ENCODE assay signal across 24 cellular contexts in genomic region chr17:73411330-73411747, GRCh38.
DNase-seq lines count a peak whose midpoint lies in the region; ATAC-seq and TF ChIP-seq lines count a peak whose summit lies in the region.
"Had no signal": no experiment of that assay in that cellular context is flagged by ENCODE, and none has a peak within 500 bp of the region (broad histone marks: within the 10 kb centered on the region; RNA-seq: fewer than 3 reads in every experiment).

No MANE protein-coding gene starts in this region.

- H3K36me3 Mint-ChIP-seq in WTC11, result peaks cover 23% of the 10 kb centered on the region
- H3K36me3 Mint-ChIP-seq in type B pancreatic cell, result peaks cover 5% of the 10 kb centered on the region
- H3K36me3 Mint-ChIP-seq: CD8-positive, alpha-beta memory T cell had no signal

- POLR2A ChIA-PET in WTC11 (lab: Charles Lee), result no interaction called here

- H3K9me3 Mint-ChIP-seq in WTC11 (peaks cover 9% of the 10 kb centered on the region), type B pancreatic cell (no peaks in the 10 kb centered on the region)
- H3K9me3 Mint-ChIP-seq: activated T-cell treated with anti-CD3 and anti-CD28 coated beads, Interleukin-2, amount 50 U/mL, for 72 hours; CD8-positive, alpha-beta memory T cell; stimulated activated naive B cell treated with anti-CD40 and anti-IgM and Interleukin-4, amounts not matched to agents 10 μg/mL and 1 μg/mL and 100 μg/mL, for 72 hours; T-helper 1 cell treated with Interleukin-12 subunit alpha and Interleukin-12 subunit beta and Interleukin-4 antibody, amounts not matched to agents 30 μg/mL and 1 μg/mL, for 36 hours had no signal

- H3K4me1 Mint-ChIP-seq in WTC11, result 0 out of 2 replicates have a peak, but pooled peaks cover 4% of the 10 kb centered on the region
- H3K4me1 Mint-ChIP-seq in type B pancreatic cell (ENCODE audit: unreplicated experiment), result peaks cover 16% of the 10 kb centered on the region
- H3K4me1 Mint-ChIP-seq: CD8-positive, alpha-beta memory T cell; stimulated activated naive B cell treated with anti-CD40 and anti-IgM and Interleukin-4, amounts not matched to agents 10 μg/mL and 1 μg/mL and 100 μg/mL, for 72 hours had no signal

- no peaks in the 10 kb centered on the region for H3K27me3 Mint-ChIP-seq in WTC11 (ENCODE audit: low read depth)
- H3K27me3 Mint-ChIP-seq in type B pancreatic cell, result no peaks in the 10 kb centered on the region
- H3K27me3 Mint-ChIP-seq: progenitor cell of endocrine pancreas; stimulated activated naive B cell treated with anti-CD40 and anti-IgM and Interleukin-4, amounts not matched to agents 10 μg/mL and 1 μg/mL and 100 μg/mL, for 72 hours had no signal

- DNase-seq in WTC11 (ENCODE audit: low spot score) (no peak), left lobe of liver (ENCODE audit: low spot score) (no peak), omental fat pad (ENCODE audit: low spot score) (no peak), type B pancreatic cell (ENCODE audit: extremely low spot score, unreplicated experiment) (no peak)
- DNase-seq in activated CD8-positive, alpha-beta memory T cell treated with anti-CD3 and anti-CD28 coated beads, Interleukin-2, amount 50 U/mL, for 48 hours, result no peak
- DNase-seq in NK-92 treated with Interleukin-12 subunit alpha and Interleukin-12 subunit beta, amount 100 ng/mL, for 24 hours (lab: John Stamatoyannopoulos, UW), result no peak
- DNase-seq: ACHN; activated CD4-positive, alpha-beta T cell treated with anti-CD3 and anti-CD28 coated beads, Interleukin-2, amount 50 U/mL, for 48 hours; activated T-cell treated with anti-CD3 and anti-CD28 coated beads, Interleukin-2, amount 50 U/mL, for 72 hours; BE2C; CD8-positive, alpha-beta memory T cell; colonic mucosa; effector CD4-positive, alpha-beta T cell; MM.1S; NCI-H2029 treated with DMSO at 0.1 percent for 48 hours; NCI-H526; PC-3; stimulated activated naive B cell treated with anti-CD40 and anti-IgM and Interleukin-4, amounts not matched to agents 10 μg/mL and 1 μg/mL and 100 μg/mL, for 72 hours; substantia nigra had no signal

- H3K27ac Mint-ChIP-seq in WTC11 (peak overlapping the region; percentile 26; the same call in 1 of the 2 replicates), type B pancreatic cell (peak overlapping the region; percentile 63)
- H3K27ac Mint-ChIP-seq: activated T-cell treated with anti-CD3 and anti-CD28 coated beads, Interleukin-2, amount 50 U/mL, for 72 hours; CD8-positive, alpha-beta memory T cell; stimulated activated naive B cell treated with anti-CD40 and anti-IgM and Interleukin-4, amounts not matched to agents 10 μg/mL and 1 μg/mL and 100 μg/mL, for 72 hours; T-helper 1 cell treated with Interleukin-12 subunit alpha and Interleukin-12 subunit beta and Interleukin-4 antibody, amounts not matched to agents 30 μg/mL and 1 μg/mL, for 36 hours had no signal

- TF ChIP-seq CTCF in WTC11 (IDR thresholded peaks at IDR 0.05) (no peak), omental fat pad (IDR thresholded peaks at IDR 0.05) (no peak), type B pancreatic cell (conservative IDR thresholded peaks at IDR 0.05) (no peak)

- no peak overlapping the region for H3K4me3 Mint-ChIP-seq in WTC11
- peak overlapping the region; percentile 32 for H3K4me3 Mint-ChIP-seq in type B pancreatic cell
- H3K4me3 Mint-ChIP-seq: activated T-cell treated with anti-CD3 and anti-CD28 coated beads, Interleukin-2, amount 50 U/mL, for 72 hours; CD8-positive, alpha-beta memory T cell; stimulated activated naive B cell treated with anti-CD40 and anti-IgM and Interleukin-4, amounts not matched to agents 10 μg/mL and 1 μg/mL and 100 μg/mL, for 72 hours; T-helper 1 cell treated with Interleukin-12 subunit alpha and Interleukin-12 subunit beta and Interleukin-4 antibody, amounts not matched to agents 30 μg/mL and 1 μg/mL, for 36 hours had no signal

- ATAC-seq in WTC11, result no peak
- ATAC-seq in left lobe of liver, result peak; percentile 15
- peak; percentile 21 for ATAC-seq in omental fat pad (ENCODE audit: low FRiP score)
- ATAC-seq in GM18498 (IDR thresholded peaks at IDR 0.05; ENCODE audit: unreplicated experiment), result no peak
- ATAC-seq: activated T-cell treated with anti-CD3 and anti-CD28 coated beads, Interleukin-2, amount 50 U/mL, for 72 hours; GM12878; PC-3; SK-N-SH treated with all-trans-retinoic acid at 6 μM for 48 hours; stimulated activated naive B cell treated with anti-CD40 and anti-IgM and Interleukin-4, amounts not matched to agents 10 μg/mL and 1 μg/mL and 100 μg/mL, for 72 hours had no signal

- CTCF ChIA-PET in WTC11 (lab: Charles Lee), result interaction anchor here (1.7 kb wide), 2 partner anchors 41 to 155 kb away, joined by 6 to 8 read pairs; no protein-coding TSS in a partner anchor

TF ChIP-seq in WTC11, 78 proteins besides CTCF, POLR2A, EP300 and RAD21 (continues in another document):
- TF ChIP-seq PRDM15 (CRISPR knock-in tag; IDR thresholded peaks at IDR 0.05) (no peak), E2F4 (CRISPR knock-in tag; IDR thresholded peaks at IDR 0.05; ENCODE audit: borderline replicate concordance, low read depth) (no peak), MAX (CRISPR knock-in tag; IDR thresholded peaks at IDR 0.05) (no peak), ZNF281 (CRISPR knock-in tag; IDR thresholded peaks at IDR 0.05) (no peak), ERG (CRISPR knock-in tag; IDR thresholded peaks at IDR 0.05) (no peak), NFYB (CRISPR knock-in tag; conservative IDR thresholded peaks at IDR 0.05; ENCODE audit: low read depth) (no peak), SMAD3 (CRISPR knock-in tag; IDR thresholded peaks at IDR 0.05; ENCODE audit: borderline replicate concordance) (no peak), NFE2L1 (CRISPR knock-in tag; IDR thresholded peaks at IDR 0.05) (no peak)

Comparison
In these comparisons a context has a peak if more than half of its experiments do, and no peak if none do; other contexts are left out.
1. ATAC-seq: peak in left lobe of liver (single experiment) and omental fat pad (single experiment); none in WTC11 (single experiment) and GM18498 (single experiment).